ENCODE assay signal across 24 cellular contexts in the genomic region with DNA sequence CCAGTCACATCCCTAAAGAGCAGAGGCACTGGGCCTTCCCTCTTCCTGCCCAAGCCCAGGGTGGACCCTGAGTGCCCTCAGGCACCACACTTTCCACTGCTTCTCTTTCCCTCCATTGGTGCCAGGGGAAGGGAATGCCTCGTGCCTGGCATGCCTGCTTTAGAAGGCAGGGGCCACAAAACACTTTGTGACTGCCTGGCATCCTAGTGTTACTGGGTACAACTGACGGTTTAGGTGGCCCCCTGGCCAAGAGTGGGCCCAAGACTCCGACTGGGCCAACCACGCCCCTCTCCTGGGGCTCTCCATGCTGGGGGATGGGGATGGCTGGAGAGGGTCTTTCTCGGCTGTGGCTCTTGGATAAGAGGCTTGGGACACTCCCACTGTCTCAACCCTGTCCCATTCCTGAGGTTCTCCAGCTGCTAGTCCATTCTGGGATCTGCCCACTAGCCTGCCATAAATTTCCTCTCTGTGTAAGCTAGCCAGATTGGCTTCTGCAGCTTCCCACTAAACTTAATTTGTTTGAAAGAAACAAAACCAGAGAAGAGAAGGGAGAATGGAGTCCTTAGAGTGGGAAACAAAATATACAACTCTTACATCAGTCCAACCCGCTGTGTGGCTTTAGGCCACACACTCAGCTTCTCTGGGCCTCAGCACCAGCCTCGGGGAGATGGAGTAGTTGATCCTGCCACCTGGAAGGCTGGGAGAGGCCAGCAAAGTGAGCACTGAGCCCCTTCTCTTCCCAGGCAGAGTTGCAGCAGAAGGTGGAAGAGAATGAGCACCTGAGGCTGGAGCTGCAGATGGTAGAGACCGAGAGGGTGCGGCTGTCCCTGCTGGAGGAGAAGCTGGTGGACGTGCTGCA. TPM values are rescaled to one million over a fixed set of nuclear protein-coding genes. Genes with fewer than 3 reads are reported as not detected.
"Had no signal": no experiment of that assay in that cellular context is flagged by ENCODE, and none has a peak within 500 bp of the region (broad histone marks: within the 10 kb centered on the region; RNA-seq: fewer than 3 reads in every experiment).

No MANE protein-coding gene starts in this region.

- H3K27me3 ChIP-seq: ascending aorta, colonic mucosa, neural progenitor cell, ovary, upper lobe of left lung had no signal

- H3K36me3 ChIP-seq: ascending aorta, colonic mucosa, neural progenitor cell, ovary, thoracic aorta had no signal

- H3K4me1 ChIP-seq: ascending aorta, colonic mucosa, neural progenitor cell had no signal

- H3K27ac Mint-ChIP-seq: activated T-helper 1 cell treated with anti-CD3 and anti-CD28 coated beads, Interleukin-12 subunit alpha, Interleukin-12 subunit beta, Interleukin-2, Interleukin-4 antibody, amounts not matched to agents 30 ng/mL and 10 ng/mL and 1 ng/mL, durations not matched to agents 14 hours and 24 hours and 36 hours; mesothelial cell of epicardium; stimulated activated naive B cell treated with anti-CD40 and anti-IgM and Interleukin-4, amounts not matched to agents 10 μg/mL and 1 μg/mL and 100 μg/mL, for 72 hours; T-helper 1 cell treated with Interleukin-12 subunit alpha and Interleukin-12 subunit beta and Interleukin-4 antibody, amounts not matched to agents 30 μg/mL and 1 μg/mL, for 36 hours had no signal

- ATAC-seq: sciatic nerve; stimulated activated naive B cell treated with anti-CD40 and anti-IgM and Interleukin-4, amounts not matched to agents 10 μg/mL and 1 μg/mL and 100 μg/mL, for 72 hours had no signal

- H3K9me3 ChIP-seq: ascending aorta, colonic mucosa, ovary, thoracic aorta, upper lobe of left lung had no signal

- H3K9me3 Mint-ChIP-seq: activated T-helper 1 cell treated with anti-CD3 and anti-CD28 coated beads, Interleukin-12 subunit alpha, Interleukin-12 subunit beta, Interleukin-2, Interleukin-4 antibody, amounts not matched to agents 30 ng/mL and 10 ng/mL and 1 ng/mL, durations not matched to agents 14 hours and 24 hours and 36 hours; central memory CD8-positive, alpha-beta T cell; mesothelial cell of epicardium; stimulated activated naive B cell treated with anti-CD40 and anti-IgM and Interleukin-4, amounts not matched to agents 10 μg/mL and 1 μg/mL and 100 μg/mL, for 72 hours; T-helper 1 cell treated with Interleukin-12 subunit alpha and Interleukin-12 subunit beta and Interleukin-4 antibody, amounts not matched to agents 30 μg/mL and 1 μg/mL, for 36 hours had no signal

- H2AFZ ChIP-seq: neural progenitor cell had no signal

- H3K4me1 Mint-ChIP-seq: central memory CD8-positive, alpha-beta T cell had no signal

- DNase-seq: activated CD4-positive, alpha-beta T cell treated with anti-CD3 and anti-CD28 coated beads, Interleukin-2, amount 50 U/mL, for 4 hours; activated CD4-positive, CD25-positive, alpha-beta regulatory T cell treated with anti-CD3 and anti-CD28 coated beads, Interleukin-2, amount 50 U/mL, for 72 hours; activated naive CD4-positive, alpha-beta T cell treated with Interleukin-2 at 50 U/mL for 16 hours; activated T-cell treated with anti-CD3 and anti-CD28 coated beads for 4 hours; colonic mucosa; erythroblast; foreskin melanocyte; hypothalamus; stimulated activated CD4-positive, alpha-beta T cell treated with anti-CD3 and anti-CD28 coated beads, Interleukin-4, amount 100 ng/mL, for 4 hours; stimulated activated naive B cell treated with anti-CD40 and anti-IgM and Interleukin-4, amounts not matched to agents 10 μg/mL and 1 μg/mL and 100 μg/mL, for 72 hours had no signal

- H3K4me3 Mint-ChIP-seq: activated T-helper 1 cell treated with anti-CD3 and anti-CD28 coated beads, Interleukin-12 subunit alpha, Interleukin-12 subunit beta, Interleukin-2, Interleukin-4 antibody, amounts not matched to agents 30 ng/mL and 10 ng/mL and 1 ng/mL, durations not matched to agents 14 hours and 24 hours and 36 hours; central memory CD8-positive, alpha-beta T cell; mesothelial cell of epicardium; neural progenitor cell; stimulated activated naive B cell treated with anti-CD40 and anti-IgM and Interleukin-4, amounts not matched to agents 10 μg/mL and 1 μg/mL and 100 μg/mL, for 72 hours; T-helper 1 cell treated with Interleukin-12 subunit alpha and Interleukin-12 subunit beta and Interleukin-4 antibody, amounts not matched to agents 30 μg/mL and 1 μg/mL, for 36 hours had no signal

- H3K4me3 ChIP-seq: ascending aorta, colonic mucosa, lung, neural progenitor cell, ovary, thoracic aorta, upper lobe of left lung had no signal

- H3K4me2 ChIP-seq: neural progenitor cell had no signal

- H3K9ac ChIP-seq: neural progenitor cell had no signal

- H3K27ac ChIP-seq: ascending aorta, colonic mucosa, neural progenitor cell, ovary, thoracic aorta, VCaP had no signal

- H3K36me3 Mint-ChIP-seq: mesothelial cell of epicardium; stimulated activated naive B cell treated with anti-CD40 and anti-IgM and Interleukin-4, amounts not matched to agents 10 μg/mL and 1 μg/mL and 100 μg/mL, for 72 hours had no signal

RNA-seq across cellular contexts. Expression of a gene that starts 24.1 kb away (rescaled TPM):
- total RNA-seq: activated T-helper 1 cell treated with anti-CD3 and anti-CD28 coated beads, Interleukin-12 subunit alpha, Interleukin-12 subunit beta, Interleukin-2, Interleukin-4 antibody, amounts not matched to agents 30 ng/mL and 10 ng/mL and 1 ng/mL, durations not matched to agents 14 hours and 24 hours and 36 hours; ascending aorta; mesothelial cell of epicardium; ovary; pulmonary artery endothelial cell; thoracic aorta had no signal
- polyA plus RNA-seq: keratinocyte, ovary had no signal

RNA-seq across cellular contexts. Expression of a gene that starts 35.4 kb away (rescaled TPM):
- polyA plus RNA-seq: keratinocyte had no signal

RNA-seq across cellular contexts. Expression of a gene that starts 42.6 kb away (rescaled TPM):
- total RNA-seq: ascending aorta had no signal
